8 cellular contexts compared by ENCODE assay signal in genomic region chr19:43533546-43534304, GRCh38. TPM values are rescaled to one million over a fixed set of nuclear protein-coding genes. Genes with fewer than 3 reads are reported as not detected.
DNase-seq lines count a peak whose midpoint lies in the region; ATAC-seq and TF ChIP-seq lines count a peak whose summit lies in the region.

No MANE protein-coding gene starts in this region.

- peak overlapping the region; percentile 29; the same call in 1 of the 3 replicates for H2BK15ac ChIP-seq in IMR-90 (ENCODE audit: low read depth, low read length)

- intact Hi-C loops in Caco-2 (cut with micrococcal nuclease; ENCODE audit: unreplicated experiment), result loop anchor here (1.0 to 10.0 kb wide), 4 partner anchors 8 to 121 kb away; partner anchors contain the start of genes IRGQ, PHLDB3 and ZNF576
- intact Hi-C loops in IMR-90 (cut with micrococcal nuclease), result loop anchor here (2.0 kb wide), 1 partner anchor 61 kb away; no protein-coding TSS in a partner anchor

- H4K91ac ChIP-seq in IMR-90 (ENCODE audit: insufficient read depth, low read depth, low read length), result peak overlapping the region; percentile 55

- peak overlapping the region; percentile 96 for H3K27ac Mint-ChIP-seq in Caco-2 (ENCODE audit: unreplicated experiment)

- H3K36me3 Mint-ChIP-seq in Caco-2 (ENCODE audit: insufficient read depth, unreplicated experiment), result peaks cover 37% of the 10 kb centered on the region
- H3K36me3 Mint-ChIP-seq in activated T-cell treated with anti-CD3 and anti-CD28 coated beads, Interleukin-2, amount 50 U/mL, for 4 hours (ENCODE audit: insufficient read depth), result peaks cover 9% of the 10 kb centered on the region

- TF ChIP-seq CTCF in Caco-2 (IDR thresholded peaks at IDR 0.05; ENCODE audit: insufficient read depth in 1 of 2, low read depth in 1 of 2, low read length in 1 of 2, severe bottlenecking in 1 of 2, unreplicated experiment in 1 of 2) (no peak), IMR-90 (conservative IDR thresholded peaks at IDR 0.05; ENCODE audit: low read depth, low read length) (no peak)

- H3K9ac ChIP-seq in IMR-90 (ENCODE audit: low read depth, low read length) (peak overlapping the region; percentile 11), mucosa of rectum (ENCODE audit: low read depth in 1 of 2, low read length in 2 of 2) (peak overlapping the region; percentile 77 to 83)

- H3K4me3 Mint-ChIP-seq in Caco-2 (ENCODE audit: unreplicated experiment), result peak overlapping the region; percentile 96
- peak overlapping the region; percentile 84 for H3K4me3 Mint-ChIP-seq in activated T-cell treated with anti-CD3 and anti-CD28 coated beads, Interleukin-2, amount 50 U/mL, for 4 hours

- 1% methylated on average over 23 of the region's 41 CpGs; no CpG with 5 or more reads in 1 of the 2 experiments for WGBS in IMR-90 (ENCODE audit: extremely low coverage in 2 of 2, insufficient read length in 1 of 2), 2 experiments
- 0% methylated on average over 41 of the region's 41 CpGs for WGBS in esophagus, 2 donors

- dilution Hi-C loops in IMR-90 (cut with HindIII; ENCODE audit: low sequenced_read_pairs, unreplicated experiment), result no loop called here

- H3K23ac ChIP-seq in IMR-90 (ENCODE audit: low read depth, low read length), result 0 out of 2 replicates have a peak overlapping the region, but pooled peaks have one; percentile 60

- peaks cover 2% of the 10 kb centered on the region for H3K9me3 Mint-ChIP-seq in Caco-2 (ENCODE audit: unreplicated experiment)
- no peaks in the 10 kb centered on the region for H3K9me3 Mint-ChIP-seq in activated T-cell treated with anti-CD3 and anti-CD28 coated beads, Interleukin-2, amount 50 U/mL, for 4 hours

- ATAC-seq in GM21526 (IDR thresholded peaks at IDR 0.05; ENCODE audit: low FRiP score, unreplicated experiment) (peak; percentile 46), IMR-90 (ENCODE audit: low read depth) (peak; percentile 91)
- peak; percentile 78 to 79 for ATAC-seq in activated T-cell treated with anti-CD3 and anti-CD28 coated beads, Interleukin-2, amount 50 U/mL, for 4 hours

- H2BK120ac ChIP-seq in IMR-90 (ENCODE audit: low read depth, low read length), result 0 out of 2 replicates have a peak overlapping the region, but pooled peaks have one; percentile 44

- TF ChIP-seq POLR2A in IMR-90 (IDR thresholded peaks at IDR 0.05; ENCODE audit: low read depth, low read length), result no peak

- CTCF ChIA-PET in Caco-2 (lab: Charles Lee), result interaction anchor here (0.6 to 2.4 kb wide), 10 partner anchors 9 to 146 kb away, joined by 3 to 14 read pairs (median 8); partner anchors contain the start of genes IRGQ, PHLDB3 and ZNF576
- CTCF ChIA-PET in IMR-90 (lab: Yijun Ruan, JAX), result interaction anchor here (1.0 to 1.2 kb wide), 2 partner anchors 22 to 241 kb away, joined by 3 to 4 read pairs; no protein-coding TSS in a partner anchor

- H3K79me1 ChIP-seq in IMR-90 (ENCODE audit: low read depth in 1 of 2, low read length in 2 of 2), result peaks cover 0 to 6% of the 10 kb centered on the region in 2 experiments; a peak in 1 of 4 replicates

- no peaks in the 10 kb centered on the region for H3K27me3 Mint-ChIP-seq in Caco-2 (ENCODE audit: insufficient read depth, unreplicated experiment)
- H3K27me3 Mint-ChIP-seq in activated T-cell treated with anti-CD3 and anti-CD28 coated beads, Interleukin-2, amount 50 U/mL, for 4 hours (ENCODE audit: low read depth), result no peaks in the 10 kb centered on the region

- no TSS peak for BruUV-seq in Caco-2 (replicated peaks; lab: Mats Ljungman, UMichigan)
- no TSS peak for BruUV-seq in IMR-90 (replicated peaks; lab: Mats Ljungman, UMichigan)

- peak overlapping the region; percentile 77 to 84 for H4K8ac ChIP-seq in IMR-90 (ENCODE audit: low read depth in 2 of 2, low read length in 2 of 2)

- peak overlapping the region; percentile 87 for H2AFZ ChIP-seq in IMR-90 (replicated peaks; ENCODE audit: low read length, poor library complexity)

- peaks cover 6% of the 10 kb centered on the region for H3K4me1 Mint-ChIP-seq in Caco-2 (ENCODE audit: low read depth, unreplicated experiment)
- H3K4me1 Mint-ChIP-seq in activated T-cell treated with anti-CD3 and anti-CD28 coated beads, Interleukin-2, amount 50 U/mL, for 4 hours (ENCODE audit: low read depth), result peaks cover 21% of the 10 kb centered on the region

- peaks cover 12% of the 10 kb centered on the region; the same call in 1 of the 2 replicates for H3K9me1 ChIP-seq in IMR-90 (ENCODE audit: insufficient read depth, low read length)

- 0 out of 2 replicates have a peak overlapping the region, but pooled peaks have one; percentile 3 for H2BK20ac ChIP-seq in IMR-90 (ENCODE audit: low read depth, low read length)

- H3K36me3 ChIP-seq in Caco-2 (ENCODE audit: control insufficient read depth, insufficient read depth, low read length) (peaks cover 1% of the 10 kb centered on the region; the same call in 1 of the 2 replicates), IMR-90 (ENCODE audit: control insufficient read depth, insufficient read depth, low read length) (0 out of 2 replicates have a peak, but pooled peaks cover 1% of the 10 kb centered on the region), esophagus (ENCODE audit: control insufficient read depth in 2 of 2, insufficient read depth in 2 of 2, low read length in 1 of 2) (no peaks in the 10 kb centered on the region), mucosa of rectum (ENCODE audit: control insufficient read depth in 2 of 2, insufficient read depth in 2 of 2, low read length in 2 of 2) (peaks cover 0 to 11% of the 10 kb centered on the region in 2 donors)

- H2AK5ac ChIP-seq in IMR-90 (ENCODE audit: low read depth, low read length), result peak overlapping the region; percentile 31; the same call in 1 of the 2 replicates

- H3K27me3 ChIP-seq in Caco-2 (replicated peaks; ENCODE audit: control insufficient read depth, insufficient read depth, low read length) (no peaks in the 10 kb centered on the region), IMR-90 (ENCODE audit: control insufficient read depth, insufficient read depth, low read length) (no peaks in the 10 kb centered on the region), esophagus (ENCODE audit: control insufficient read depth in 1 of 2, insufficient read depth in 2 of 2, low read length in 2 of 2) (no peaks in the 10 kb centered on the region), mucosa of rectum (ENCODE audit: control insufficient read depth in 2 of 2, insufficient read depth in 2 of 2, low read length in 2 of 2) (no peaks in the 10 kb centered on the region)

- H3K9me3 ChIP-seq in Caco-2, result no peaks in the 10 kb centered on the region
- no peaks in the 10 kb centered on the region for H3K9me3 ChIP-seq in IMR-90 (ENCODE audit: control insufficient read depth, insufficient read depth, low read length)
- no peaks in the 10 kb centered on the region for H3K9me3 ChIP-seq in esophagus (ENCODE audit: control insufficient read depth in 2 of 2, insufficient read depth in 1 of 2, low read depth in 1 of 2, low read length in 1 of 2)
- H3K9me3 ChIP-seq in mucosa of rectum (ENCODE audit: control insufficient read depth in 2 of 2, low read length in 2 of 2), result no peaks in the 10 kb centered on the region

- in situ Hi-C loops in IMR-90 (cut with MboI; ENCODE audit: low sequenced_read_pairs), result no loop called here

- H4K20me1 ChIP-seq in IMR-90 (ENCODE audit: insufficient read depth, low read length), result peaks cover 5% of the 10 kb centered on the region

- no peak for TF ChIP-seq RAD21 in IMR-90 (IDR thresholded peaks at IDR 0.05; ENCODE audit: low read length)

- H3K14ac ChIP-seq in IMR-90 (replicated peaks; ENCODE audit: low read depth, low read length), result 0 out of 2 replicates have a peak overlapping the region, but pooled peaks have one; percentile 53

- no peak overlapping the region for H3K18ac ChIP-seq in IMR-90 (ENCODE audit: low read depth, low read length)

- H3K4me3 ChIP-seq in Caco-2 (ENCODE audit: low read depth, low read length) (peak overlapping the region; percentile 60), IMR-90 (ENCODE audit: insufficient read depth, low read depth, low read length) (peak overlapping the region; percentile 55), esophagus (ENCODE audit: low read depth in 1 of 2, low read length in 2 of 2) (peak overlapping the region; percentile 38 to 69), mucosa of rectum (ENCODE audit: low read length in 2 of 2) (peak overlapping the region; percentile 91 to 94)

- H3K4me1 ChIP-seq in Caco-2 (0 out of 2 replicates have a peak, but pooled peaks cover 4% of the 10 kb centered on the region), IMR-90 (ENCODE audit: control insufficient read depth, insufficient read depth, low read length) (peaks cover 3% of the 10 kb centered on the region; the same call in 1 of the 2 replicates), esophagus (ENCODE audit: control insufficient read depth in 2 of 2, insufficient read depth in 2 of 2, low read length in 1 of 2) (peaks cover 0 to 3% of the 10 kb centered on the region in 2 donors), mucosa of rectum (ENCODE audit: control insufficient read depth in 2 of 2, insufficient read depth in 2 of 2, low read length in 2 of 2) (peaks cover 18 to 26% of the 10 kb centered on the region in 2 donors)

- POLR2A ChIA-PET in Caco-2 (lab: Charles Lee) (interaction anchor here (0.6 to 2.1 kb wide), 5 partner anchors 13 to 135 kb away, joined by 4 to 10 read pairs (median 8); partner anchors contain the start of genes IRGQ, PHLDB3 and ZNF576), IMR-90 (lab: Charles Lee; ENCODE audit: unreplicated experiment) (interaction anchor here (0.6 to 1.1 kb wide), 2 partner anchors 9 to 29 kb away, joined by 3 to 5 read pairs; no protein-coding TSS in a partner anchor)

- H3K27ac ChIP-seq in IMR-90 (ENCODE audit: insufficient read depth, low read length) (peak overlapping the region; percentile 42), esophagus (ENCODE audit: low read depth in 2 of 2, low read length in 1 of 2) (peak overlapping the region; percentile 86 to 95), mucosa of rectum (ENCODE audit: low read depth in 2 of 2, low read length in 2 of 2) (peak overlapping the region; percentile 93 to 94)

- H3K4ac ChIP-seq in IMR-90 (ENCODE audit: low read depth, low read length), result peak overlapping the region; percentile 81

- peak overlapping the region; percentile 97 for H2AK9ac ChIP-seq in IMR-90 (replicated peaks; ENCODE audit: low read depth, low read length, poor library complexity)

- H3K56ac ChIP-seq in IMR-90 (ENCODE audit: extremely low read depth, insufficient read depth, low read length), result peak overlapping the region; percentile 69; the same call in 1 of the 2 replicates

- peak overlapping the region; percentile 18 for H2BK5ac ChIP-seq in IMR-90 (ENCODE audit: low read depth, low read length, poor library complexity, severe bottlenecking)

- H3K4me2 ChIP-seq in IMR-90 (ENCODE audit: low read depth, low read length), result peak overlapping the region; percentile 87

- H4K5ac ChIP-seq in IMR-90 (ENCODE audit: low read depth, low read length), result peak overlapping the region; percentile 6; the same call in 1 of the 2 replicates

- DNase-seq in Caco-2, result peak; percentile 98 to 99
- peak; percentile 99 for DNase-seq in IMR-90
- DNase-seq in OCI-M2 (lab: John Stamatoyannopoulos, UW; ENCODE audit: unreplicated experiment), result peak; percentile 94
- peak; percentile 90 for DNase-seq in activated T-cell treated with anti-CD3 and anti-CD28 coated beads, Interleukin-2, amount 50 U/mL, for 4 hours
- DNase-seq in stimulated activated CD8-positive, alpha-beta memory T cell treated with anti-CD3 and anti-CD28 coated beads, Interleukin-4, amount 100 ng/mL, for 24 hours (ENCODE audit: low read depth), result peak; percentile 92

RNA-seq across cellular contexts. Expression of gene ZNF575, which starts 0.7 kb away (rescaled TPM):
- 1.00 and 1.2 TPM in 2 replicates for total RNA-seq in Caco-2 (2022)
- not detected in 2 replicates for total RNA-seq in IMR-90 (2012; rRNA removed)
- polyA plus RNA-seq in IMR-90 (2012; rRNA removed), result 0.77 and 0.87 TPM in 2 replicates
- 0.60 and 1.3 TPM in 2 replicates for polyA plus RNA-seq in IMR-90 (2012; cell fraction: cytosol; rRNA removed)
- 1.1 and 1.6 TPM in 2 replicates for polyA plus RNA-seq in IMR-90 (2012; cell fraction: nucleus; rRNA removed; ENCODE audit: low replicate concordance)
- total RNA-seq in activated T-cell treated with anti-CD3 and anti-CD28 coated beads, Interleukin-2, amount 50 U/mL, for 4 hours, result 1 to 10 TPM; 1.6 to 3.0 (median 2.0) TPM
- polyA plus RNA-seq in esophagus, result 1 to 10 TPM in 1 of 2 donors, under 1 TPM in 1; 0.59 to 1.0 TPM

RNA-seq across cellular contexts. Expression of gene ETHE1, which starts 6.7 kb away (rescaled TPM):
- total RNA-seq in Caco-2 (2022) (39.6 and 42.5 TPM in 2 replicates), IMR-90 (2012; rRNA removed) (141 and 161 TPM in 2 replicates)
- polyA plus RNA-seq in IMR-90 (2012; rRNA removed) (233 and 249 TPM in 2 replicates), esophagus (10 to 100 TPM; 50.5 to 78.9 TPM)
- polyA plus RNA-seq in IMR-90 (2012; cell fraction: cytosol; rRNA removed), result 116 and 285 TPM in 2 replicates
- polyA plus RNA-seq in IMR-90 (2012; cell fraction: nucleus; rRNA removed; ENCODE audit: low replicate concordance), result 66.3 and 168 TPM in 2 replicates
- total RNA-seq in activated T-cell treated with anti-CD3 and anti-CD28 coated beads, Interleukin-2, amount 50 U/mL, for 4 hours, result 10 to 100 TPM; 29.3 to 36.8 (median 33.7) TPM

RNA-seq across cellular contexts. Expression of gene PHLDB3, which starts 29.2 kb away (rescaled TPM):
- total RNA-seq in Caco-2 (2022), result 33.1 and 35.7 TPM in 2 replicates
- total RNA-seq in IMR-90 (2012; rRNA removed), result 2.9 and 3.3 TPM in 2 replicates
- 10.6 and 12.4 TPM in 2 replicates for polyA plus RNA-seq in IMR-90 (2012; rRNA removed)
- 9.0 and 10.1 TPM in 2 replicates for polyA plus RNA-seq in IMR-90 (2012; cell fraction: cytosol; rRNA removed)
- polyA plus RNA-seq in IMR-90 (2012; cell fraction: nucleus; rRNA removed; ENCODE audit: low replicate concordance), result 34.5 and 54.5 TPM in 2 replicates
- 10 to 100 TPM; 17.0 to 33.7 (median 26.2) TPM for total RNA-seq in activated T-cell treated with anti-CD3 and anti-CD28 coated beads, Interleukin-2, amount 50 U/mL, for 4 hours
- 10 to 100 TPM; 58.1 to 70.1 TPM for polyA plus RNA-seq in esophagus

RNA-seq across cellular contexts. Expression of gene XRCC1, which starts 41.6 kb away (rescaled TPM):
- total RNA-seq in Caco-2 (2022), result 40.7 and 44.5 TPM in 2 replicates
- total RNA-seq in IMR-90 (2012; rRNA removed), result 12.2 and 12.5 TPM in 2 replicates
- polyA plus RNA-seq in IMR-90 (2012; rRNA removed), result 21.3 and 25.9 TPM in 2 replicates
- polyA plus RNA-seq in IMR-90 (2012; cell fraction: cytosol; rRNA removed), result 18.9 and 21.7 TPM in 2 replicates
- polyA plus RNA-seq in IMR-90 (2012; cell fraction: nucleus; rRNA removed; ENCODE audit: low replicate concordance), result 14.3 and 17.2 TPM in 2 replicates
- 10 to 100 TPM; 21.0 to 24.2 (median 23.1) TPM for total RNA-seq in activated T-cell treated with anti-CD3 and anti-CD28 coated beads, Interleukin-2, amount 50 U/mL, for 4 hours
- 10 to 100 TPM; 13.7 to 14.4 TPM for polyA plus RNA-seq in esophagus

RNA-seq across cellular contexts. Expression of gene PINLYP, which starts 41.9 kb away (rescaled TPM):
- total RNA-seq in Caco-2 (2022), result 0.30 TPM in 1 of 2 replicates, not detected in the other
- 0.54 and 0.83 TPM in 2 replicates for total RNA-seq in IMR-90 (2012; rRNA removed)
- 1.0 and 1.4 TPM in 2 replicates for polyA plus RNA-seq in IMR-90 (2012; rRNA removed)
- 1.0 and 1.5 TPM in 2 replicates for polyA plus RNA-seq in IMR-90 (2012; cell fraction: cytosol; rRNA removed)
- polyA plus RNA-seq in IMR-90 (2012; cell fraction: nucleus; rRNA removed; ENCODE audit: low replicate concordance), result 2.4 and 3.2 TPM in 2 replicates
- 1 to 10 TPM; 1.3 to 2.5 (median 2.2) TPM for total RNA-seq in activated T-cell treated with anti-CD3 and anti-CD28 coated beads, Interleukin-2, amount 50 U/mL, for 4 hours
- polyA plus RNA-seq in esophagus, result 10 to 100 TPM; 13.5 to 17.6 TPM

Comparison
In these comparisons a context has a peak if more than half of its experiments do, and no peak if none do; other contexts are left out.
1. Peak in every context shown above with its lines: DNase-seq, ATAC-seq, H3K4me3 ChIP-seq and H3K27ac ChIP-seq.
2. H3K27ac ChIP-seq: peak in every context shown above with its lines; median percentile 94 in mucosa of rectum; 90 in esophagus; 42 in IMR-90.